Comparison of ENCODE assay signal across 28 cellular contexts in genomic region chr20:42914302-42914701, GRCh38.
"Had no signal": no experiment of that assay in that cellular context is flagged by ENCODE, and none has a peak within 500 bp of the region (broad histone marks: within the 10 kb centered on the region; RNA-seq: fewer than 3 reads in every experiment).

No MANE protein-coding gene starts in this region.

- H3K4me3 ChIP-seq: adrenal gland, ascending aorta, breast epithelium, cardiac muscle cell, colonic mucosa, heart left ventricle had no signal

- H3K27me3 ChIP-seq: adrenal gland, ascending aorta, breast epithelium, cardiac muscle cell, colonic mucosa, heart left ventricle had no signal

- H3K27ac ChIP-seq: adrenal gland, ascending aorta, breast epithelium, cardiac muscle cell, colonic mucosa, heart left ventricle had no signal

- DNase-seq: activated CD4-positive, alpha-beta memory T cell treated with anti-CD3 and anti-CD28 coated beads for 36 hours; activated CD4-positive, alpha-beta T cell treated with anti-CD3 and anti-CD28 coated beads for 36 hours; activated CD4-positive, alpha-beta T cell treated with anti-CD3 and anti-CD28 coated beads, Interleukin-2, amount 10 ng/mL, durations not matched to agents 24 days and 14 days; activated CD4-positive, CD25-positive, alpha-beta regulatory T cell; activated CD4-positive, CD25-positive, alpha-beta regulatory T cell treated with anti-CD3 and anti-CD28 coated beads, Interleukin-2, amount 50 U/mL, for 72 hours; activated CD8-positive, alpha-beta memory T cell treated with anti-CD3 and anti-CD28 coated beads, Interleukin-2, amount 10 ng/mL, durations not matched to agents 7 days and 5 days; activated CD8-positive, alpha-beta memory T cell treated with anti-CD3 and anti-CD28 coated beads, Interleukin-2, amount 50 U/mL, for 4 hours; activated CD8-positive, alpha-beta T cell treated with anti-CD3 and anti-CD28 coated beads, Interleukin-2, amount 10 ng/mL, durations not matched to agents 7 days and 5 days; activated effector memory CD4-positive, alpha-beta T cell treated with anti-CD3 and anti-CD28 coated beads, Interleukin-2, amount 50 U/mL, for 16 hours; activated naive CD4-positive, alpha-beta T cell treated with anti-CD3 and anti-CD28 coated beads for 36 hours; activated naive CD8-positive, alpha-beta T cell treated with anti-CD3 and anti-CD28 coated beads for 36 hours; activated naive CD8-positive, alpha-beta T cell treated with anti-CD3 and anti-CD28 coated beads, Interleukin-2, amount 50 U/mL, for 24 hours; activated T-cell treated with anti-CD3 and anti-CD28 coated beads, Interleukin-2, amount 50 U/mL, for 24 hours; adrenal gland; central memory CD4-positive, alpha-beta T cell; cerebellar nuclear complex; colonic mucosa; effector CD8-positive, alpha-beta T cell; foreskin fibroblast; glutamatergic neuron; heart left ventricle; T-helper 1 cell; T-helper 17 cell had no signal

- H3K36me3 ChIP-seq: adrenal gland, ascending aorta, breast epithelium, cardiac muscle cell, colonic mucosa, heart left ventricle had no signal

- ATAC-seq: activated CD4-positive, alpha-beta T cell treated with anti-CD3 and anti-CD28 coated beads for 36 hours; activated CD8-positive, alpha-beta memory T cell treated with anti-CD3 and anti-CD28 coated beads, Interleukin-2, amount 10 ng/mL, durations not matched to agents 7 days and 5 days; activated CD8-positive, alpha-beta T cell treated with anti-CD3 and anti-CD28 coated beads, Interleukin-2, amount 10 ng/mL, durations not matched to agents 7 days and 5 days; activated naive CD8-positive, alpha-beta T cell treated with anti-CD3 and anti-CD28 coated beads, Interleukin-2, amount 50 U/mL, for 24 hours; esophagus mucosa; heart left ventricle; T-helper 17 cell had no signal

- FAIRE-seq: frontal cortex had no signal

- H3K9me3 ChIP-seq: adrenal gland, ascending aorta, breast epithelium, colonic mucosa had no signal

- H3K4me1 ChIP-seq: adrenal gland, ascending aorta, breast epithelium, colonic mucosa, heart left ventricle had no signal
